ENCODE assay signal across 8 cellular contexts in the genomic region with DNA sequence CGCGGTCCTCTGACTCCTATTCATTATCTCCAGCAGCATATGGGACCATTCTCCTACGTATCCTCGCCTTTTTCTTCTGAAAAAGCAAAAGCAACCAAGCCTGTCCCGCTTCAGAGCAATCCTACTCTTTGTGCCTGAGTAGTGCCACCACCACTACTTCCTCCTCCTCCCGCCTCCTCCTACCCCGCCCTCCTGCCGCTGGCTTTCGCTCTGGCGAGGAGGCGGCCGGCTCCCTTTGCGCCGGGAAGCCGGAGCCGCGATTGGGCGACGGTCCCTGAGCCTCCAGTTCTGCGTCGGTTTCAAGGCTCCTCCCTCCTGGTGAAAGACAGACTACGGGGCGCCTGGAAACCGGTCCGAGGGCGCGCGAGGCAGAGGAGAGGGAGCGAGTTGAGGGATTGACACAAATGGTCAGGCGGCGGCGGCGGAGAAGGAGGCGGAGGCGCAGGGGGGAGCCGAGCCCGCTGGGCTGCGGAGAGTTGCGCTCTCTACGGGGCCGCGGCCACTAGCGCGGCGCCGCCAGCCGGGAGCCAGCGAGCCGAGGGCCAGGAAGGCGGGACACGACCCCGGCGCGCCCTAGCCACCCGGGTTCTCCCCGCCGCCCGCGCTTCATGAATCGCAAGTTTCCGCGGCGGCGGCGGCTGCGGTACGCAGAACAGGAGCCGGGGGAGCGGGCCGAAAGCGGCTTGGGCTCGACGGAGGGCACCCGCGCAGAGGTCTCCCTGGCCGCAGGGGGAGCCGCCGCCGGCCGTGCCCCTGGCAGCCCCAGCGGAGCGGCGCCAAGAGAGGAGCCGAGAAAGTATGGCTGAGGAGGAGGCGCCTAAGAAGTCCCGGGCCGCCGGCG. TPM values are rescaled to one million over a fixed set of nuclear protein-coding genes. Genes with fewer than 3 reads are reported as not detected.
DNase-seq lines count a peak whose midpoint lies in the region; ATAC-seq and TF ChIP-seq lines count a peak whose summit lies in the region.

A gene (plus strand): TSS at position 351 of the 841 bp plus-strand sequence. CDS start 448 bp downstream, at position 799.

- H2AFZ ChIP-seq in OCI-LY3 (ENCODE audit: low read depth, low read length) (peak within 1 kb of the TSS; percentile 77), neuron (ENCODE audit: low read depth, low read length) (peak within 1 kb of the TSS; percentile 70)

- peak within 1 kb of the TSS; percentile 82 for H3K4me2 ChIP-seq in OCI-LY3 (ENCODE audit: low read length)

- ATAC-seq in GM21737 (IDR thresholded peaks at IDR 0.05; ENCODE audit: unreplicated experiment) = peak; percentile 90

- H3K27ac Mint-ChIP-seq in IgD-negative memory B cell = peak within 1 kb of the TSS in 2 of 3 donors; percentile 62 to 63
- H3K27ac Mint-ChIP-seq in activated naive CD4-positive, alpha-beta T cell treated with anti-CD3 and anti-CD28 coated beads, Interleukin-2, amount 10 ng/mL, durations not matched to agents 7 days and 5 days = peak within 1 kb of the TSS; percentile 13

- H3K9ac ChIP-seq in OCI-LY3 (ENCODE audit: low read length) = peak within 1 kb of the TSS; percentile 78

- TF ChIP-seq CTCF in OCI-LY3 (IDR thresholded peaks at IDR 0.05; ENCODE audit: low read depth, low read length) = no peak
- TF ChIP-seq CTCF in thyroid gland (IDR thresholded peaks at IDR 0.05) = peak in 2 of 6 experiments; percentile 3 to 29

- H3K9me3 Mint-ChIP-seq in IgD-negative memory B cell = peaks cover 0 to 3% (median 0%) of the 10 kb centered on the region in 3 donors
- peaks cover 2% of the 10 kb centered on the region for H3K9me3 Mint-ChIP-seq in activated naive CD4-positive, alpha-beta T cell treated with anti-CD3 and anti-CD28 coated beads, Interleukin-2, amount 10 ng/mL, durations not matched to agents 7 days and 5 days

- CTCF ChIA-PET in activated naive CD4-positive, alpha-beta T cell treated with anti-CD3 and anti-CD28 coated beads, Interleukin-2, amount 10 ng/mL, durations not matched to agents 7 days and 5 days (lab: Charles Lee) = no interaction called here

- peaks cover 32% of the 10 kb centered on the region for H3K27me3 Mint-ChIP-seq in IgD-negative memory B cell
- peaks cover 65% of the 10 kb centered on the region for H3K27me3 Mint-ChIP-seq in activated naive CD4-positive, alpha-beta T cell treated with anti-CD3 and anti-CD28 coated beads, Interleukin-2, amount 10 ng/mL, durations not matched to agents 7 days and 5 days

- H3K27me3 ChIP-seq in OCI-LY3 (ENCODE audit: low read depth, low read length) (peaks cover 29% of the 10 kb centered on the region), neuron (ENCODE audit: insufficient read depth, low read length) (no peaks in the 10 kb centered on the region), thyroid gland (no peaks in the 10 kb centered on the region)

- H3K27ac ChIP-seq in OCI-LY3 (ENCODE audit: low read length) = peak within 1 kb of the TSS; percentile 26; the same call in 1 of the 2 replicates
- peak within 1 kb of the TSS; percentile 96 to 99 (median 99) for H3K27ac ChIP-seq in thyroid gland

- H3K9me3 ChIP-seq in OCI-LY3 (ENCODE audit: insufficient read depth, low read length) = no peaks in the 10 kb centered on the region
- peaks cover 16% of the 10 kb centered on the region for H3K9me3 ChIP-seq in neuron (ENCODE audit: low read length)
- H3K9me3 ChIP-seq in thyroid gland = no peaks in the 10 kb centered on the region

- H4K20me1 ChIP-seq in OCI-LY3 (ENCODE audit: insufficient read depth, low read length) = no peaks in the 10 kb centered on the region

- H3K36me3 Mint-ChIP-seq in IgD-negative memory B cell = peaks cover 2% of the 10 kb centered on the region
- H3K36me3 Mint-ChIP-seq in activated naive CD4-positive, alpha-beta T cell treated with anti-CD3 and anti-CD28 coated beads, Interleukin-2, amount 10 ng/mL, durations not matched to agents 7 days and 5 days = no peaks in the 10 kb centered on the region

- WGBS in thyroid gland, 2 donors = 0 to 1% methylated on average over 21 to 42 of the region's 89 CpGs

- TF ChIP-seq POLR2A in thyroid gland (IDR thresholded peaks at IDR 0.05) = peak in 1 of 2 donors; percentile 95

- H3K36me3 ChIP-seq in OCI-LY3 (replicated peaks; ENCODE audit: low read depth, low read length) (no peaks in the 10 kb centered on the region), neuron (ENCODE audit: insufficient read depth, low read length) (peaks cover 26% of the 10 kb centered on the region), thyroid gland (peaks cover 0 to 9% of the 10 kb centered on the region in 2 donors)

- peak within 1 kb of the TSS; percentile 95 for H3K4me3 ChIP-seq in OCI-LY3 (ENCODE audit: low read length)
- H3K4me3 ChIP-seq in neuron (ENCODE audit: low read length) = peak within 1 kb of the TSS; percentile 88
- H3K4me3 ChIP-seq in thyroid gland (replicated peaks in 1 of 3) = peak within 1 kb of the TSS; percentile 72 to 85 (median 76)

- peaks cover 6 to 13% (median 6%) of the 10 kb centered on the region in 3 donors for H3K4me1 Mint-ChIP-seq in IgD-negative memory B cell
- peaks cover 13% of the 10 kb centered on the region for H3K4me1 Mint-ChIP-seq in activated naive CD4-positive, alpha-beta T cell treated with anti-CD3 and anti-CD28 coated beads, Interleukin-2, amount 10 ng/mL, durations not matched to agents 7 days and 5 days

- intact Hi-C loops in thyroid gland (cut with DNase I) = no loop called here

- H3K79me2 ChIP-seq in OCI-LY3 (ENCODE audit: low read length) = no peaks in the 10 kb centered on the region

- DNase-seq in EH (ENCODE audit: low read depth) = peak; percentile 98
- DNase-seq in activated naive CD4-positive, alpha-beta T cell treated with anti-CD3 and anti-CD28 coated beads, Interleukin-2, amount 10 ng/mL, durations not matched to agents 7 days and 5 days = peak; percentile 81
- DNase-seq in globus pallidus (ENCODE audit: low spot score) = peak; percentile 97
- DNase-seq in thyroid gland = peak; percentile 98 to 99

- peak within 1 kb of the TSS; percentile 91 to 97 (median 96) for H3K4me3 Mint-ChIP-seq in IgD-negative memory B cell
- peak within 1 kb of the TSS; percentile 86 for H3K4me3 Mint-ChIP-seq in activated naive CD4-positive, alpha-beta T cell treated with anti-CD3 and anti-CD28 coated beads, Interleukin-2, amount 10 ng/mL, durations not matched to agents 7 days and 5 days

- H3K4me1 ChIP-seq in OCI-LY3 (ENCODE audit: low read length) (peaks cover 9% of the 10 kb centered on the region; the same call in 1 of the 2 replicates), neuron (ENCODE audit: insufficient read depth, low read length) (peaks cover 43% of the 10 kb centered on the region), thyroid gland (peaks cover 10 to 14% of the 10 kb centered on the region in 2 donors)

RNA-seq across cellular contexts. Expression of the gene that starts here (rescaled TPM):
- 0.23 TPM for polyA plus RNA-seq in IgD-negative memory B cell
- 100 to 1,000 TPM in 3 of 4 donors, 10 to 100 TPM in 1; 66.4 to 127 (median 114) TPM for total RNA-seq in thyroid gland

Comparison
In these comparisons a context has a peak if more than half of its experiments do, and no peak if none do; other contexts are left out.
1. Peak in every context shown above with its lines: DNase-seq, ATAC-seq, H3K4me3 ChIP-seq and H3K27ac ChIP-seq.